In genomic region chr4:106864231-106864630, GRCh38 we compare ENCODE assay signal across 18 cellular contexts.
DNase-seq lines count a peak whose midpoint lies in the region; TF ChIP-seq lines count a peak whose summit lies in the region.
"Had no signal": no experiment of that assay in that cellular context is flagged by ENCODE, and none has a peak within 500 bp of the region (broad histone marks: within the 10 kb centered on the region; RNA-seq: fewer than 3 reads in every experiment).

No MANE protein-coding gene starts in this region.

- no peak overlapping the region for H2BK12ac ChIP-seq in mesenchymal stem cell (ENCODE audit: low read length in 2 of 2)

- H2BK15ac ChIP-seq in mesenchymal stem cell (ENCODE audit: low read depth, poor library complexity, severe bottlenecking): no peak overlapping the region

- H2BK5ac ChIP-seq in mesenchymal stem cell (ENCODE audit: low read depth, low read length, poor library complexity, severe bottlenecking): no peak overlapping the region

- intact Hi-C loops in transverse colon (cut with DNase I; ENCODE audit: low total_unique reads): no loop called here
- intact Hi-C loops in activated T-helper 2 cell treated with anti-CD3 and anti-CD28 coated beads, Interferon-gamma antibody, Interleukin-2, Interleukin-4, amounts not matched to agents 10 μg/mL and 5 μg/mL and 100 μg/mL, durations not matched to agents 14 hours and 24 hours and 36 hours (cut with micrococcal nuclease): no loop called here

- H3K27ac ChIP-seq in ACC112 (ENCODE audit: low read depth, low read length) (peak overlapping the region; percentile 56), mesenchymal stem cell (ENCODE audit: low read length, poor library complexity, severe bottlenecking) (peak overlapping the region; percentile 74), transverse colon (no peak overlapping the region)

- peak; percentile 65 for DNase-seq in LHCN-M2 (ENCODE audit: low read depth)
- DNase-seq in choroid plexus epithelial cell (ENCODE audit: low read depth): peak; percentile 94
- peak; percentile 45 for DNase-seq in mesenchymal stem cell
- DNase-seq in transverse colon: no peak
- no peak for DNase-seq in KBM-7
- no peak for DNase-seq in activated T-helper 2 cell treated with anti-CD3 and anti-CD28 coated beads, Interferon-gamma antibody, Interleukin-2, Interleukin-4, amounts not matched to agents 10 μg/mL and 5 μg/mL and 100 μg/mL, durations not matched to agents 14 hours and 24 hours and 36 hours (ENCODE audit: low spot score)
- DNase-seq in NCI-H526 (lab: John Stamatoyannopoulos, UW): no peak
- DNase-seq: 8988T; activated CD8-positive, alpha-beta T cell treated with anti-CD3 and anti-CD28 coated beads for 36 hours; activated T-cell treated with anti-CD3 and anti-CD28 coated beads, Interleukin-2, amount 50 U/mL, for 48 hours; CD4-positive, CD25-positive, alpha-beta regulatory T cell; islet precursor cell; NCI-H1092 treated with DMSO at 0.1 percent for 48 hours; nucleus accumbens; trophoblast cell had no signal

- H3K9ac ChIP-seq in mesenchymal stem cell (ENCODE audit: low read length): no peak overlapping the region

- no peaks in the 10 kb centered on the region for H3K27me3 Mint-ChIP-seq in activated T-helper 2 cell treated with anti-CD3 and anti-CD28 coated beads, Interferon-gamma antibody, Interleukin-2, Interleukin-4, amounts not matched to agents 10 μg/mL and 5 μg/mL and 100 μg/mL, durations not matched to agents 14 hours and 24 hours and 36 hours (ENCODE audit: low read depth)
- H3K27me3 Mint-ChIP-seq: activated CD8-positive, alpha-beta T cell treated with anti-CD3 and anti-CD28 coated beads for 36 hours; CD4-positive, CD25-positive, alpha-beta regulatory T cell; IgD-negative memory B cell had no signal

- peaks cover 10% of the 10 kb centered on the region for H3K9me3 ChIP-seq in mesenchymal stem cell (ENCODE audit: control insufficient read depth, low read length)
- H3K9me3 ChIP-seq in transverse colon: no peaks in the 10 kb centered on the region

- peak overlapping the region; percentile 39 for H2AFZ ChIP-seq in ACC112 (ENCODE audit: low read length, unreplicated experiment)
- no peak overlapping the region for H2AFZ ChIP-seq in mesenchymal stem cell (ENCODE audit: low read depth, low read length)

- H3K79me2 ChIP-seq in ACC112 (ENCODE audit: control insufficient read depth, insufficient read depth, low read length, unreplicated experiment): no peaks in the 10 kb centered on the region

- H3K4me2 ChIP-seq in mesenchymal stem cell (ENCODE audit: low read length, poor library complexity, severe bottlenecking): no peak overlapping the region

- no peak overlapping the region for H3K27ac Mint-ChIP-seq in activated T-helper 2 cell treated with anti-CD3 and anti-CD28 coated beads, Interferon-gamma antibody, Interleukin-2, Interleukin-4, amounts not matched to agents 10 μg/mL and 5 μg/mL and 100 μg/mL, durations not matched to agents 14 hours and 24 hours and 36 hours
- H3K27ac Mint-ChIP-seq: activated CD8-positive, alpha-beta T cell treated with anti-CD3 and anti-CD28 coated beads for 36 hours; CD4-positive, CD25-positive, alpha-beta regulatory T cell; IgD-negative memory B cell had no signal

- H3K79me1 ChIP-seq in mesenchymal stem cell (replicated peaks; ENCODE audit: low read length, poor library complexity, severe bottlenecking): no peaks in the 10 kb centered on the region

- no peak overlapping the region for H3K4me3 Mint-ChIP-seq in activated T-helper 2 cell treated with anti-CD3 and anti-CD28 coated beads, Interferon-gamma antibody, Interleukin-2, Interleukin-4, amounts not matched to agents 10 μg/mL and 5 μg/mL and 100 μg/mL, durations not matched to agents 14 hours and 24 hours and 36 hours (ENCODE audit: low read depth)
- H3K4me3 Mint-ChIP-seq: activated CD8-positive, alpha-beta T cell treated with anti-CD3 and anti-CD28 coated beads for 36 hours; CD4-positive, CD25-positive, alpha-beta regulatory T cell; IgD-negative memory B cell had no signal

- no peak overlapping the region for H2BK120ac ChIP-seq in mesenchymal stem cell (ENCODE audit: low read depth, low read length)

- no peak for TF ChIP-seq POLR2A in transverse colon (IDR thresholded peaks at IDR 0.05)

- H3K14ac ChIP-seq in mesenchymal stem cell (ENCODE audit: low read length in 2 of 2): no peak overlapping the region

- no peak overlapping the region for H3K23ac ChIP-seq in mesenchymal stem cell (ENCODE audit: low read length in 2 of 2)

- in situ Hi-C loops in transverse colon (cut with MboI; ENCODE audit: low pct_ligation_motif_present in 1 of 4, low pct_unique_long_range_greater_than_20kb in 1 of 4, low sequenced_read_pairs in 3 of 4) (no loop called here), KBM-7 (cut with MboI; ENCODE audit: low pct_unique_long_range_greater_than_20kb, low sequenced_read_pairs) (no loop called here)

- no peaks in the 10 kb centered on the region for H3K36me3 Mint-ChIP-seq in activated T-helper 2 cell treated with anti-CD3 and anti-CD28 coated beads, Interferon-gamma antibody, Interleukin-2, Interleukin-4, amounts not matched to agents 10 μg/mL and 5 μg/mL and 100 μg/mL, durations not matched to agents 14 hours and 24 hours and 36 hours (ENCODE audit: low read depth)
- H3K36me3 Mint-ChIP-seq: CD4-positive, CD25-positive, alpha-beta regulatory T cell; IgD-negative memory B cell had no signal

- H3K4me1 ChIP-seq in ACC112 (ENCODE audit: control insufficient read depth, insufficient read depth, low read length, unreplicated experiment): peaks cover 27% of the 10 kb centered on the region
- H3K4me1 ChIP-seq in mesenchymal stem cell (ENCODE audit: control insufficient read depth, insufficient read depth, low read depth, low read length): no peaks in the 10 kb centered on the region
- no peaks in the 10 kb centered on the region for H3K4me1 ChIP-seq in transverse colon

- H3K18ac ChIP-seq in mesenchymal stem cell (ENCODE audit: low read depth in 1 of 2, low read length in 2 of 2): no peak overlapping the region

- no peaks in the 10 kb centered on the region for H3K9me3 Mint-ChIP-seq in activated T-helper 2 cell treated with anti-CD3 and anti-CD28 coated beads, Interferon-gamma antibody, Interleukin-2, Interleukin-4, amounts not matched to agents 10 μg/mL and 5 μg/mL and 100 μg/mL, durations not matched to agents 14 hours and 24 hours and 36 hours

- H3K4me1 Mint-ChIP-seq in activated T-helper 2 cell treated with anti-CD3 and anti-CD28 coated beads, Interferon-gamma antibody, Interleukin-2, Interleukin-4, amounts not matched to agents 10 μg/mL and 5 μg/mL and 100 μg/mL, durations not matched to agents 14 hours and 24 hours and 36 hours (ENCODE audit: low read depth): no peaks in the 10 kb centered on the region
- H3K4me1 Mint-ChIP-seq: CD4-positive, CD25-positive, alpha-beta regulatory T cell; IgD-negative memory B cell had no signal

- no peaks in the 10 kb centered on the region for H3K27me3 ChIP-seq in ACC112 (ENCODE audit: insufficient read depth, low read length)
- H3K27me3 ChIP-seq in mesenchymal stem cell (ENCODE audit: control insufficient read depth in 1 of 2, insufficient read depth in 1 of 2, low read length in 2 of 2): no peaks in the 10 kb centered on the region
- no peaks in the 10 kb centered on the region for H3K27me3 ChIP-seq in transverse colon

- no peak overlapping the region for H2AK5ac ChIP-seq in mesenchymal stem cell (ENCODE audit: low read length, severe bottlenecking)

- H3K4me3 ChIP-seq in ACC112 (ENCODE audit: low read depth, low read length) (no peak overlapping the region), choroid plexus epithelial cell (ENCODE audit: low read depth, low read length) (no peak overlapping the region), mesenchymal stem cell (ENCODE audit: insufficient read depth in 1 of 2, low read depth in 1 of 2, low read length in 2 of 2) (no peak overlapping the region), transverse colon (no peak overlapping the region)
- H3K4me3 ChIP-seq: skin epidermis had no signal

- TF ChIP-seq EP300 in transverse colon (IDR thresholded peaks at IDR 0.05; ENCODE audit: low read depth): no peak

- no peak overlapping the region for H3K4ac ChIP-seq in mesenchymal stem cell (ENCODE audit: low read depth in 1 of 2, low read length in 2 of 2)

- TF ChIP-seq CTCF in choroid plexus epithelial cell (conservative IDR thresholded peaks at IDR 0.05; ENCODE audit: low read depth, low read length) (no peak), transverse colon (IDR thresholded peaks at IDR 0.05) (no peak)

- no peak overlapping the region for H4K91ac ChIP-seq in mesenchymal stem cell (ENCODE audit: low read length)

- no peak overlapping the region for H4K8ac ChIP-seq in mesenchymal stem cell (ENCODE audit: low read length)

- no peaks in the 10 kb centered on the region for H3K36me3 ChIP-seq in ACC112 (ENCODE audit: insufficient read depth, low read length)
- no peaks in the 10 kb centered on the region for H3K36me3 ChIP-seq in mesenchymal stem cell (ENCODE audit: control insufficient read depth in 1 of 2, insufficient read depth in 2 of 2, low read depth in 1 of 2, low read length in 2 of 2)
- H3K36me3 ChIP-seq in transverse colon: no peaks in the 10 kb centered on the region

Comparison
In these comparisons a context has a peak if more than half of its experiments do, and no peak if none do; other contexts are left out.
1. H3K27ac ChIP-seq: peak in ACC112 (single experiment) and mesenchymal stem cell (single experiment); none in transverse colon (0 of 4).
2. DNase-seq: peak in LHCN-M2 (single experiment), choroid plexus epithelial cell (single experiment) and mesenchymal stem cell (single experiment); none in transverse colon (single experiment), KBM-7 (single experiment), activated T-helper 2 cell treated with anti-CD3 and anti-CD28 coated beads, Interferon-gamma antibody, Interleukin-2, Interleukin-4, amounts not matched to agents 10 μg/mL and 5 μg/mL and 100 μg/mL, durations not matched to agents 14 hours and 24 hours and 36 hours (single experiment) and NCI-H526 (0 of 2).